1 cellular context compared by ENCODE assay signal in genomic region chr11:73652046-73652730, GRCh38.
TF ChIP-seq lines count a peak whose summit lies in the region.

No MANE protein-coding gene starts in this region.

TF ChIP-seq in HepG2, 621 proteins besides CTCF, POLR2A, EP300 and RAD21 (continued from another document and continues in another):
- no peak for TF ChIP-seq SYNCRIP (IDR thresholded peaks at IDR 0.05; ENCODE audit: insufficient read depth, low read depth, low read length)
- TF ChIP-seq ZNF644 (CRISPR knock-in tag; IDR thresholded peaks at IDR 0.05; ENCODE audit: low read depth), result peak; percentile 52; the same call in 1 of the 2 replicates
- no peak for TF ChIP-seq PHB2 (IDR thresholded peaks at IDR 0.05; ENCODE audit: partially characterized antibody)
- TF ChIP-seq MIXL1 (CRISPR knock-in tag; IDR thresholded peaks at IDR 0.05), result no peak
- TF ChIP-seq SP4 (CRISPR knock-in tag; IDR thresholded peaks at IDR 0.05), result no peak
- TF ChIP-seq ZNF652 (CRISPR knock-in tag; IDR thresholded peaks at IDR 0.05; ENCODE audit: borderline replicate concordance, low read depth), result no peak
- no peak for TF ChIP-seq ZNF296 (CRISPR knock-in tag; conservative IDR thresholded peaks at IDR 0.05)
- no peak for TF ChIP-seq ADNP (CRISPR knock-in tag; IDR thresholded peaks at IDR 0.05)
- TF ChIP-seq ZKSCAN8 (CRISPR knock-in tag; IDR thresholded peaks at IDR 0.05; ENCODE audit: borderline replicate concordance), result peak; percentile 63; the same call in 1 of the 2 replicates
- TF ChIP-seq ETV6 (CRISPR knock-in tag; conservative IDR thresholded peaks at IDR 0.05), result no peak
- TF ChIP-seq ZNF589 (CRISPR knock-in tag; conservative IDR thresholded peaks at IDR 0.05), result no peak
- TF ChIP-seq KDM6A (CRISPR knock-in tag; IDR thresholded peaks at IDR 0.05; ENCODE audit: low read depth), result peak; percentile 71
- peak; percentile 49 for TF ChIP-seq SKI (IDR thresholded peaks at IDR 0.05; ENCODE audit: partially characterized antibody)
- TF ChIP-seq, protein P1, sequence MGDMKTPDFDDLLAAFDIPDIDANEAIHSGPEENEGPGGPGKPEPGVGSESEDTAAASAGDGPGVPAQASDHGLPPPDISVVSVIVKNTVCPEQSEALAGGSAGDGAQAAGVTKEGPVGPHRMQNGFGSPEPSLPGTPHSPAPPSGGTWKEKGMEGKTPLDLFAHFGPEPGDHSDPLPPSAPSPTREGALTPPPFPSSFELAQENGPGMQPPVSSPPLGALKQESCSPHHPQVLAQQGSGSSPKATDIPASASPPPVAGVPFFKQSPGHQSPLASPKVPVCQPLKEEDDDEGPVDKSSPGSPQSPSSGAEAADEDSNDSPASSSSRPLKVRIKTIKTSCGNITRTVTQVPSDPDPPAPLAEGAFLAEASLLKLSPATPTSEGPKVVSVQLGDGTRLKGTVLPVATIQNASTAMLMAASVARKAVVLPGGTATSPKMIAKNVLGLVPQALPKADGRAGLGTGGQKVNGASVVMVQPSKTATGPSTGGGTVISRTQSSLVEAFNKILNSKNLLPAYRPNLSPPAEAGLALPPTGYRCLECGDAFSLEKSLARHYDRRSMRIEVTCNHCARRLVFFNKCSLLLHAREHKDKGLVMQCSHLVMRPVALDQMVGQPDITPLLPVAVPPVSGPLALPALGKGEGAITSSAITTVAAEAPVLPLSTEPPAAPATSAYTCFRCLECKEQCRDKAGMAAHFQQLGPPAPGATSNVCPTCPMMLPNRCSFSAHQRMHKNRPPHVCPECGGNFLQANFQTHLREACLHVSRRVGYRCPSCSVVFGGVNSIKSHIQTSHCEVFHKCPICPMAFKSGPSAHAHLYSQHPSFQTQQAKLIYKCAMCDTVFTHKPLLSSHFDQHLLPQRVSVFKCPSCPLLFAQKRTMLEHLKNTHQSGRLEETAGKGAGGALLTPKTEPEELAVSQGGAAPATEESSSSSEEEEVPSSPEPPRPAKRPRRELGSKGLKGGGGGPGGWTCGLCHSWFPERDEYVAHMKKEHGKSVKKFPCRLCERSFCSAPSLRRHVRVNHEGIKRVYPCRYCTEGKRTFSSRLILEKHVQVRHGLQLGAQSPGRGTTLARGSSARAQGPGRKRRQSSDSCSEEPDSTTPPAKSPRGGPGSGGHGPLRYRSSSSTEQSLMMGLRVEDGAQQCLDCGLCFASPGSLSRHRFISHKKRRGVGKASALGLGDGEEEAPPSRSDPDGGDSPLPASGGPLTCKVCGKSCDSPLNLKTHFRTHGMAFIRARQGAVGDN (CRISPR knock-in tag; IDR thresholded peaks at IDR 0.05), result peak; percentile 96
- TF ChIP-seq, protein P2, sequence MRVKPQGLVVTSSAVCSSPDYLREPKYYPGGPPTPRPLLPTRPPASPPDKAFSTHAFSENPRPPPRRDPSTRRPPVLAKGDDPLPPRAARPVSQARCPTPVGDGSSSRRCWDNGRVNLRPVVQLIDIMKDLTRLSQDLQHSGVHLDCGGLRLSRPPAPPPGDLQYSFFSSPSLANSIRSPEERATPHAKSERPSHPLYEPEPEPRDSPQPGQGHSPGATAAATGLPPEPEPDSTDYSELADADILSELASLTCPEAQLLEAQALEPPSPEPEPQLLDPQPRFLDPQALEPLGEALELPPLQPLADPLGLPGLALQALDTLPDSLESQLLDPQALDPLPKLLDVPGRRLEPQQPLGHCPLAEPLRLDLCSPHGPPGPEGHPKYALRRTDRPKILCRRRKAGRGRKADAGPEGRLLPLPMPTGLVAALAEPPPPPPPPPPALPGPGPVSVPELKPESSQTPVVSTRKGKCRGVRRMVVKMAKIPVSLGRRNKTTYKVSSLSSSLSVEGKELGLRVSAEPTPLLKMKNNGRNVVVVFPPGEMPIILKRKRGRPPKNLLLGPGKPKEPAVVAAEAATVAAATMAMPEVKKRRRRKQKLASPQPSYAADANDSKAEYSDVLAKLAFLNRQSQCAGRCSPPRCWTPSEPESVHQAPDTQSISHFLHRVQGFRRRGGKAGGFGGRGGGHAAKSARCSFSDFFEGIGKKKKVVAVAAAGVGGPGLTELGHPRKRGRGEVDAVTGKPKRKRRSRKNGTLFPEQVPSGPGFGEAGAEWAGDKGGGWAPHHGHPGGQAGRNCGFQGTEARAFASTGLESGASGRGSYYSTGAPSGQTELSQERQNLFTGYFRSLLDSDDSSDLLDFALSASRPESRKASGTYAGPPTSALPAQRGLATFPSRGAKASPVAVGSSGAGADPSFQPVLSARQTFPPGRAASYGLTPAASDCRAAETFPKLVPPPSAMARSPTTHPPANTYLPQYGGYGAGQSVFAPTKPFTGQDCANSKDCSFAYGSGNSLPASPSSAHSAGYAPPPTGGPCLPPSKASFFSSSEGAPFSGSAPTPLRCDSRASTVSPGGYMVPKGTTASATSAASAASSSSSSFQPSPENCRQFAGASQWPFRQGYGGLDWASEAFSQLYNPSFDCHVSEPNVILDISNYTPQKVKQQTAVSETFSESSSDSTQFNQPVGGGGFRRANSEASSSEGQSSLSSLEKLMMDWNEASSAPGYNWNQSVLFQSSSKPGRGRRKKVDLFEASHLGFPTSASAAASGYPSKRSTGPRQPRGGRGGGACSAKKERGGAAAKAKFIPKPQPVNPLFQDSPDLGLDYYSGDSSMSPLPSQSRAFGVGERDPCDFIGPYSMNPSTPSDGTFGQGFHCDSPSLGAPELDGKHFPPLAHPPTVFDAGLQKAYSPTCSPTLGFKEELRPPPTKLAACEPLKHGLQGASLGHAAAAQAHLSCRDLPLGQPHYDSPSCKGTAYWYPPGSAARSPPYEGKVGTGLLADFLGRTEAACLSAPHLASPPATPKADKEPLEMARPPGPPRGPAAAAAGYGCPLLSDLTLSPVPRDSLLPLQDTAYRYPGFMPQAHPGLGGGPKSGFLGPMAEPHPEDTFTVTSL (CRISPR knock-in tag; IDR thresholded peaks at IDR 0.05; ENCODE audit: borderline replicate concordance), result peak; percentile 48
- peak; percentile 93 for TF ChIP-seq RFX1 (IDR thresholded peaks at IDR 0.05)
- no peak for TF ChIP-seq SP1 (IDR thresholded peaks at IDR 0.05)
- TF ChIP-seq SP1 (CRISPR knock-in tag; IDR thresholded peaks at IDR 0.05), result peak; percentile 47; the same call in 1 of the 2 replicates
- 0 out of 2 replicates have a peak, but pooled peaks have one; percentile 8 for TF ChIP-seq ATF3 (CRISPR knock-in tag; IDR thresholded peaks at IDR 0.05)
- TF ChIP-seq PAF1 (CRISPR knock-in tag; IDR thresholded peaks at IDR 0.05), result no peak
- peak; percentile 62 for TF ChIP-seq MTA1 (CRISPR knock-in tag; IDR thresholded peaks at IDR 0.05; ENCODE audit: borderline replicate concordance)
- no peak for TF ChIP-seq NFE2L1 (CRISPR knock-in tag; IDR thresholded peaks at IDR 0.05; ENCODE audit: borderline replicate concordance)
- TF ChIP-seq, protein P3, sequence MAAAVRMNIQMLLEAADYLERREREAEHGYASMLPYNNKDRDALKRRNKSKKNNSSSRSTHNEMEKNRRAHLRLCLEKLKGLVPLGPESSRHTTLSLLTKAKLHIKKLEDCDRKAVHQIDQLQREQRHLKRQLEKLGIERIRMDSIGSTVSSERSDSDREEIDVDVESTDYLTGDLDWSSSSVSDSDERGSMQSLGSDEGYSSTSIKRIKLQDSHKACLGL (CRISPR knock-in tag; IDR thresholded peaks at IDR 0.05), result no peak
- TF ChIP-seq POGZ (CRISPR knock-in tag; IDR thresholded peaks at IDR 0.05), result peak; percentile 35; the same call in 1 of the 2 replicates
- TF ChIP-seq ZNF317 (CRISPR knock-in tag; IDR thresholded peaks at IDR 0.05), result no peak
- TF ChIP-seq RARG (CRISPR knock-in tag; IDR thresholded peaks at IDR 0.05; ENCODE audit: low read depth), result no peak
- no peak for TF ChIP-seq ZNF562 (CRISPR knock-in tag; IDR thresholded peaks at IDR 0.05; ENCODE audit: borderline replicate concordance)
- peak; percentile 67; the same call in 1 of the 2 replicates for TF ChIP-seq ZMYM4 (CRISPR knock-in tag; IDR thresholded peaks at IDR 0.05)
- TF ChIP-seq ZNF547 (CRISPR knock-in tag; IDR thresholded peaks at IDR 0.05), result no peak
- no peak for TF ChIP-seq SMC3 (IDR thresholded peaks at IDR 0.05; ENCODE audit: low read length)
- TF ChIP-seq ZSCAN31 (CRISPR knock-in tag; IDR thresholded peaks at IDR 0.05; ENCODE audit: low read depth), result 0 out of 2 replicates have a peak, but pooled peaks have one; percentile 48
- TF ChIP-seq TAF15 (IDR thresholded peaks at IDR 0.05; ENCODE audit: low read depth, low read length, poor library complexity, severe bottlenecking), result no peak
- TF ChIP-seq SOX13 (IDR thresholded peaks at IDR 0.05), result 0 out of 2 replicates have a peak, but pooled peaks have one; percentile 13
- TF ChIP-seq SOX13 (CRISPR knock-in tag; conservative IDR thresholded peaks at IDR 0.05 in 1 of 2, IDR thresholded peaks at IDR 0.05 in 1 of 2), result peak in 1 of 2 experiments; percentile 83; a peak in 2 of 4 replicates
- TF ChIP-seq ZNF772 (CRISPR knock-in tag; IDR thresholded peaks at IDR 0.05), result 0 out of 2 replicates have a peak, but pooled peaks have one; percentile 27
- peak; percentile 51; the same call in 1 of the 2 replicates for TF ChIP-seq MXD3 (CRISPR knock-in tag; IDR thresholded peaks at IDR 0.05)
- TF ChIP-seq ZBTB7A (CRISPR knock-in tag; IDR thresholded peaks at IDR 0.05), result peak; percentile 32; the same call in 1 of the 2 replicates
- TF ChIP-seq FOXK2 (IDR thresholded peaks at IDR 0.05), result no peak
- TF ChIP-seq TBX2 (CRISPR knock-in tag; IDR thresholded peaks at IDR 0.05; ENCODE audit: borderline replicate concordance), result peak; percentile 80
- no peak for TF ChIP-seq NR3C1 (CRISPR knock-in tag; IDR thresholded peaks at IDR 0.05)
- no peak for TF ChIP-seq E2F1 (CRISPR knock-in tag; IDR thresholded peaks at IDR 0.05)
- no peak for TF ChIP-seq ZNF749 (CRISPR knock-in tag; IDR thresholded peaks at IDR 0.05; ENCODE audit: borderline replicate concordance)
- TF ChIP-seq YEATS4 (CRISPR knock-in tag; IDR thresholded peaks at IDR 0.05; ENCODE audit: borderline replicate concordance), result peak; percentile 9; the same call in 1 of the 2 replicates
- TF ChIP-seq KDM1A (CRISPR knock-in tag; IDR thresholded peaks at IDR 0.05), result 0 out of 2 replicates have a peak, but pooled peaks have one; percentile 34
- no peak for TF ChIP-seq ZNF550 (CRISPR knock-in tag; IDR thresholded peaks at IDR 0.05; ENCODE audit: borderline replicate concordance)
- TF ChIP-seq SMYD3 (CRISPR knock-in tag; IDR thresholded peaks at IDR 0.05), result no peak
- peak; percentile 73; the same call in 1 of the 2 replicates for TF ChIP-seq ZNF792 (CRISPR knock-in tag; IDR thresholded peaks at IDR 0.05)
- no peak for TF ChIP-seq HOXA9 (CRISPR knock-in tag; IDR thresholded peaks at IDR 0.05; ENCODE audit: borderline replicate concordance)
- 0 out of 2 replicates have a peak, but pooled peaks have one; percentile 1 for TF ChIP-seq ZFP90 (CRISPR knock-in tag; IDR thresholded peaks at IDR 0.05; ENCODE audit: borderline replicate concordance)
- TF ChIP-seq KMT2B (CRISPR knock-in tag; IDR thresholded peaks at IDR 0.05), result no peak
- peak; percentile 58; the same call in 1 of the 2 replicates for TF ChIP-seq HOXA3 (CRISPR knock-in tag; IDR thresholded peaks at IDR 0.05)
- no peak for TF ChIP-seq ZNF564 (CRISPR knock-in tag; IDR thresholded peaks at IDR 0.05)
- TF ChIP-seq ZNF598 (CRISPR knock-in tag; IDR thresholded peaks at IDR 0.05; ENCODE audit: borderline replicate concordance), result no peak
- TF ChIP-seq ZNF33A (CRISPR knock-in tag; IDR thresholded peaks at IDR 0.05; ENCODE audit: borderline replicate concordance), result no peak
- peak; percentile 21; the same call in 1 of the 2 replicates for TF ChIP-seq HMG20A (CRISPR knock-in tag; IDR thresholded peaks at IDR 0.05; ENCODE audit: borderline replicate concordance)
- TF ChIP-seq, protein P4, sequence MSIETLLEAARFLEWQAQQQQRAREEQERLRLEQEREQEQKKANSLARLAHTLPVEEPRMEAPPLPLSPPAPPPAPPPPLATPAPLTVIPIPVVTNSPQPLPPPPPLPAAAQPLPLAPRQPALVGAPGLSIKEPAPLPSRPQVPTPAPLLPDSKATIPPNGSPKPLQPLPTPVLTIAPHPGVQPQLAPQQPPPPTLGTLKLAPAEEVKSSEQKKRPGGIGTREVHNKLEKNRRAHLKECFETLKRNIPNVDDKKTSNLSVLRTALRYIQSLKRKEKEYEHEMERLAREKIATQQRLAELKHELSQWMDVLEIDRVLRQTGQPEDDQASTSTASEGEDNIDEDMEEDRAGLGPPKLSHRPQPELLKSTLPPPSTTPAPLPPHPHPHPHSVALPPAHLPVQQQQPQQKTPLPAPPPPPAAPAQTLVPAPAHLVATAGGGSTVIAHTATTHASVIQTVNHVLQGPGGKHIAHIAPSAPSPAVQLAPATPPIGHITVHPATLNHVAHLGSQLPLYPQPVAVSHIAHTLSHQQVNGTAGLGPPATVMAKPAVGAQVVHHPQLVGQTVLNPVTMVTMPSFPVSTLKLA (IDR thresholded peaks at IDR 0.05), result peak; percentile 67
- TF ChIP-seq, protein P5, sequence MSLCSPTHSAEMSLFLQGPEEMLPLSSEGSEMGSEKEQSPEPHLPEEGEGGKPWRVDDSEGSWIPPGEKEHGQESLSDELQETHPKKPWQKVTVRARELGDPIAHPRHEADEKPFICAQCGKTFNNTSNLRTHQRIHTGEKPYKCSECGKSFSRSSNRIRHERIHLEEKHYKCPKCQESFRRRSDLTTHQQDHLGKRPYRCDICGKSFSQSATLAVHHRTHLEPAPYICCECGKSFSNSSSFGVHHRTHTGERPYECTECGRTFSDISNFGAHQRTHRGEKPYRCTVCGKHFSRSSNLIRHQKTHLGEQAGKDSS (CRISPR knock-in tag; IDR thresholded peaks at IDR 0.05; ENCODE audit: borderline replicate concordance, low read depth), result peak; percentile 61; the same call in 1 of the 2 replicates
- TF ChIP-seq ZNF576 (CRISPR knock-in tag; IDR thresholded peaks at IDR 0.05), result no peak
- TF ChIP-seq ZNF839 (CRISPR knock-in tag; IDR thresholded peaks at IDR 0.05; ENCODE audit: borderline replicate concordance), result no peak
- TF ChIP-seq U2AF1 (optimal IDR thresholded peaks at IDR 0.05; ENCODE audit: low read depth, low read length), result no peak
- no peak for TF ChIP-seq ZNF841 (CRISPR knock-in tag; IDR thresholded peaks at IDR 0.05; ENCODE audit: borderline replicate concordance)
- no peak for TF ChIP-seq ZNF33B (CRISPR knock-in tag; IDR thresholded peaks at IDR 0.05)
- TF ChIP-seq KAT2B (IDR thresholded peaks at IDR 0.05; ENCODE audit: borderline replicate concordance, low read depth, low read length), result no peak
